Comparison of ENCODE assay signal across 1 cellular context in genomic region chr6:43078651-43079050, GRCh38.
TF ChIP-seq lines count a peak whose summit lies in the region.

No MANE protein-coding gene starts in this region.

TF ChIP-seq in IMR-90, 13 proteins besides CTCF, POLR2A, EP300 and RAD21:
- TF ChIP-seq BHLHE40 (IDR thresholded peaks at IDR 0.05; ENCODE audit: low read depth, low read length) (no peak), MAZ (IDR thresholded peaks at IDR 0.05; ENCODE audit: borderline replicate concordance, low read depth, low read length) (0 out of 2 replicates have a peak, but pooled peaks have one; percentile 10), ELK1 (IDR thresholded peaks at IDR 0.05; ENCODE audit: borderline replicate concordance, low read depth, low read length) (no peak), MAFK (IDR thresholded peaks at IDR 0.05; ENCODE audit: low read depth, low read length) (no peak), FOS (IDR thresholded peaks at IDR 0.05; ENCODE audit: low read depth, low read length) (no peak), CHD1 (IDR thresholded peaks at IDR 0.05; ENCODE audit: low read depth, low read length) (no peak), RCOR1 (IDR thresholded peaks at IDR 0.05; ENCODE audit: insufficient replicate concordance, low read length) (no peak)
